1 cellular context compared by ENCODE assay signal in genomic region chr1:8878448-8879347, GRCh38.
TF ChIP-seq lines count a peak whose summit lies in the region.

Gene ENO1, minus strand, starts transcription at chr1:8878686. Its CDS starts 3,778 bp downstream, at chr1:8874908.

TF ChIP-seq in K562, 482 proteins besides CTCF, POLR2A, EP300 and RAD21 (continued from another document and continues in another):
- peak; percentile 99 for TF ChIP-seq MGA (IDR thresholded peaks at IDR 0.05)
- TF ChIP-seq IRF2 (CRISPR knock-in tag; IDR thresholded peaks at IDR 0.05): peak; percentile 65; the same call in 1 of the 2 replicates
- no peak for TF ChIP-seq POLR3G (IDR thresholded peaks at IDR 0.05; ENCODE audit: extremely low read depth, insufficient read length, insufficient replicate concordance)
- TF ChIP-seq ARNT (IDR thresholded peaks at IDR 0.05): peak; percentile 98 to 100
- TF ChIP-seq NCOA1 (IDR thresholded peaks at IDR 0.05; ENCODE audit: low read depth): no peak
- peak; percentile 87; the same call in 1 of the 2 replicates for TF ChIP-seq ZNF76 (CRISPR knock-in tag; IDR thresholded peaks at IDR 0.05; ENCODE audit: borderline replicate concordance)
- TF ChIP-seq ZNF695 (CRISPR knock-in tag; IDR thresholded peaks at IDR 0.05): no peak
- TF ChIP-seq TRIM24 (IDR thresholded peaks at IDR 0.05): peak in 1 of 2 experiments; percentile 55; a peak in 2 of 4 replicates
- no peak for TF ChIP-seq PHTF2 (CRISPR knock-in tag; IDR thresholded peaks at IDR 0.05)
- peak; percentile 97 for TF ChIP-seq LCOR (CRISPR knock-in tag; IDR thresholded peaks at IDR 0.05)
- peak; percentile 13 for TF ChIP-seq JUND (IDR thresholded peaks at IDR 0.05; ENCODE audit: borderline replicate concordance, low read depth, low read length)
- TF ChIP-seq JUND (tag; IDR thresholded peaks at IDR 0.05; ENCODE audit: borderline replicate concordance, low read depth, low read length): no peak
- TF ChIP-seq ZNF511 (CRISPR knock-in tag; IDR thresholded peaks at IDR 0.05): peak; percentile 99
- no peak for TF ChIP-seq ZNF217 (CRISPR knock-in tag; IDR thresholded peaks at IDR 0.05)
- TF ChIP-seq HMBOX1 (IDR thresholded peaks at IDR 0.05): no peak
- TF ChIP-seq MECOM (CRISPR knock-in tag; IDR thresholded peaks at IDR 0.05): no peak; the same call in 1 of the 2 replicates
- peak; percentile 51; the same call in 1 of the 2 replicates for TF ChIP-seq ZNF764 (CRISPR knock-in tag; IDR thresholded peaks at IDR 0.05; ENCODE audit: low read depth)
- no peak for TF ChIP-seq MYBL2 (IDR thresholded peaks at IDR 0.05; ENCODE audit: low read depth)
- no peak for TF ChIP-seq MYBL2 (CRISPR knock-in tag; IDR thresholded peaks at IDR 0.05; ENCODE audit: borderline replicate concordance)
- TF ChIP-seq LEF1 (IDR thresholded peaks at IDR 0.05): no peak; the same call in 1 of the 2 replicates
- TF ChIP-seq ZNF699 (CRISPR knock-in tag; IDR thresholded peaks at IDR 0.05; ENCODE audit: insufficient replicate concordance): no peak
- TF ChIP-seq SREBF2 (CRISPR knock-in tag; IDR thresholded peaks at IDR 0.05): no peak
- TF ChIP-seq NBN (IDR thresholded peaks at IDR 0.05; ENCODE audit: low read depth): no peak; the same call in 1 of the 2 replicates
- TF ChIP-seq RBM25 (IDR thresholded peaks at IDR 0.05; ENCODE audit: low read depth, low read length, severe bottlenecking): peak; percentile 89
- no peak for TF ChIP-seq ZNF518B (CRISPR knock-in tag; IDR thresholded peaks at IDR 0.05)
- peak in 1 of 2 experiments; percentile 81; a peak in 1 of 4 replicates for TF ChIP-seq KDM4B (IDR thresholded peaks at IDR 0.05; ENCODE audit: borderline replicate concordance in 2 of 2, low read depth in 1 of 2)
- TF ChIP-seq CEBPZ (IDR thresholded peaks at IDR 0.05; ENCODE audit: borderline replicate concordance, low read depth, low read length): no peak; the same call in 1 of the 2 replicates
- TF ChIP-seq ZNF41 (CRISPR knock-in tag; conservative IDR thresholded peaks at IDR 0.05): no peak; the same call in 1 of the 2 replicates
- no peak for TF ChIP-seq HDAC3 (IDR thresholded peaks at IDR 0.05; ENCODE audit: borderline replicate concordance, partially characterized antibody)
- TF ChIP-seq GTF3C2 (IDR thresholded peaks at IDR 0.05; ENCODE audit: borderline replicate concordance, extremely low read depth, insufficient read length): no peak
- no peak for TF ChIP-seq IRF9 (tag; IDR thresholded peaks at IDR 0.05)
- TF ChIP-seq MTA1 (IDR thresholded peaks at IDR 0.05; ENCODE audit: borderline replicate concordance): peak; percentile 80
- TF ChIP-seq KAT7 (CRISPR knock-in tag; IDR thresholded peaks at IDR 0.05; ENCODE audit: borderline replicate concordance): peak; percentile 80; the same call in 1 of the 2 replicates
- no peak for TF ChIP-seq SETDB1 (IDR thresholded peaks at IDR 0.05; ENCODE audit: low read length)
